In the genomic region with DNA sequence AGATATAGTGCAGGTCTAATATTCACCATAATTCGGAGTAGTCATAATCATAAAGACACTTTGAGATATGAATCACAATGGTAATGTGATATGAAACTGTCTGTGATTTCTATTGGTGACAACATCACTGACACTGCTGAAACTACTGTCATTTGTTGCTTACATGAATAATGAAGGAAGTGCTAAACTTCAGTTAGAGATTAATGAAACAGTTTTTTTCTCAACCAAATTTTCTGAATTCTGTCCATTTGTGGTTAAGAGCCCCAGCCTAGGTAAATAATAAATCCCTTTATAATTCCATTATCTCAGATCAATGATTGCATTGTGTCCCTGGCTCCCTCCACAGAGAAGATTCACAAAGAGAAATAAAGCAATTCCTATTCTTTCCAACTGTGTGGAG, we compare ENCODE assay signal across 8 cellular contexts.
DNase-seq lines count a peak whose midpoint lies in the region; ATAC-seq, FAIRE-seq and TF ChIP-seq lines count a peak whose summit lies in the region.

No MANE protein-coding gene starts in this region.

- H3K9me3 Mint-ChIP-seq in activated naive CD8-positive, alpha-beta T cell treated with anti-CD3 and anti-CD28 coated beads for 36 hours: no peaks in the 10 kb centered on the region

- H3K4me3 Mint-ChIP-seq in activated naive CD8-positive, alpha-beta T cell treated with anti-CD3 and anti-CD28 coated beads for 36 hours: peak overlapping the region; percentile 59

- DNase-seq in GM12891 (ENCODE audit: insufficient read length, low spot score): no peak
- DNase-seq in activated naive CD8-positive, alpha-beta T cell treated with anti-CD3 and anti-CD28 coated beads for 36 hours: no peak
- DNase-seq in effector CD4-positive, alpha-beta T cell: no peak
- DNase-seq in cerebellar nuclear complex (lab: John Stamatoyannopoulos, UW): no peak
- no peak for DNase-seq in NCI-H82 treated with DMSO at 0.1 percent for 48 hours (lab: John Stamatoyannopoulos, UW; ENCODE audit: unreplicated experiment)
- DNase-seq in activated effector memory CD4-positive, alpha-beta T cell treated with anti-CD3 and anti-CD28 coated beads, Interleukin-2, amount 50 U/mL, for 16 hours: no peak

- FAIRE-seq in GM12891 (lab: Jason Lieb, UNC): no peak

- H3K4me1 Mint-ChIP-seq in activated naive CD8-positive, alpha-beta T cell treated with anti-CD3 and anti-CD28 coated beads for 36 hours: peaks cover 56% of the 10 kb centered on the region

- no peaks in the 10 kb centered on the region for H3K27me3 Mint-ChIP-seq in activated naive CD8-positive, alpha-beta T cell treated with anti-CD3 and anti-CD28 coated beads for 36 hours

- peak overlapping the region; percentile 96 for H3K27ac Mint-ChIP-seq in activated naive CD8-positive, alpha-beta T cell treated with anti-CD3 and anti-CD28 coated beads for 36 hours

- ATAC-seq in GM19455 (IDR thresholded peaks at IDR 0.05; ENCODE audit: unreplicated experiment) (peak; percentile 63), HG03095 (IDR thresholded peaks at IDR 0.05; ENCODE audit: unreplicated experiment) (peak; percentile 60)

- TF ChIP-seq POLR2A in GM12891 (IDR thresholded peaks at IDR 0.05; ENCODE audit: low read depth, low read length): no peak

- peaks cover 59% of the 10 kb centered on the region for H3K36me3 Mint-ChIP-seq in activated naive CD8-positive, alpha-beta T cell treated with anti-CD3 and anti-CD28 coated beads for 36 hours

TF ChIP-seq in GM12891, 5 proteins besides CTCF, POLR2A, EP300 and RAD21:
- peak; percentile 49 for TF ChIP-seq SPI1 (IDR thresholded peaks at IDR 0.05; ENCODE audit: low read depth, low read length)
- TF ChIP-seq POU2F2 (IDR thresholded peaks at IDR 0.05; ENCODE audit: low read depth, low read length): no peak
- TF ChIP-seq POLR2AphosphoS5 (IDR thresholded peaks at IDR 0.05; ENCODE audit: low read depth, low read length): no peak
- no peak for TF ChIP-seq PAX5 (IDR thresholded peaks at IDR 0.05; ENCODE audit: insufficient read depth, low read length, severe bottlenecking)
